In genomic region chr17:79224903-79225302, GRCh38 we compare ENCODE assay signal across 1 cellular context.
TF ChIP-seq lines count a peak whose summit lies in the region.

No MANE protein-coding gene starts in this region.

TF ChIP-seq in HepG2, 621 proteins besides CTCF, POLR2A, EP300 and RAD21 (continued from another document):
- no peak for TF ChIP-seq LCORL (IDR thresholded peaks at IDR 0.05)
- TF ChIP-seq LCORL (CRISPR knock-in tag; IDR thresholded peaks at IDR 0.05): no peak
- no peak for TF ChIP-seq ZNF776 (CRISPR knock-in tag; IDR thresholded peaks at IDR 0.05)
- TF ChIP-seq MAFK (conservative IDR thresholded peaks at IDR 0.05 in 1 of 2, IDR thresholded peaks at IDR 0.05 in 1 of 2; ENCODE audit: low read length in 2 of 2): no peak
- TF ChIP-seq POLR2AphosphoS2 (IDR thresholded peaks at IDR 0.05; ENCODE audit: low read depth, low read length): no peak
- TF ChIP-seq FOXO4 (CRISPR knock-in tag; conservative IDR thresholded peaks at IDR 0.05): no peak
